30 cellular contexts compared by ENCODE assay signal in genomic region chr22:47232197-47232596, GRCh38.
"Had no signal": no experiment of that assay in that cellular context is flagged by ENCODE, and none has a peak within 500 bp of the region (broad histone marks: within the 10 kb centered on the region; RNA-seq: fewer than 3 reads in every experiment).

No MANE protein-coding gene starts in this region.

- H3K27ac Mint-ChIP-seq: dendritic cell treated with granulocyte-macrophage colony-stimulating factor and Interleukin-4, amounts not matched to agents 40 ng/mL and 50 ng/mL, for 4 days; effector memory CD8-positive, alpha-beta T cell; endodermal cell; memory B cell; mesothelial cell of epicardium had no signal

- H3K27ac ChIP-seq: colonic mucosa, epithelial cell of prostate, esophagus squamous epithelium, gastrocnemius medialis, heart right ventricle, left lung, lower lobe of right lung had no signal

- H3K4me1 Mint-ChIP-seq: central memory CD8-positive, alpha-beta T cell; endodermal cell; memory B cell; mesothelial cell of epicardium had no signal

- H3K4me3 Mint-ChIP-seq: central memory CD8-positive, alpha-beta T cell; dendritic cell treated with granulocyte-macrophage colony-stimulating factor and Interleukin-4, amounts not matched to agents 40 ng/mL and 50 ng/mL, for 4 days; effector memory CD8-positive, alpha-beta T cell; endodermal cell; memory B cell; mesothelial cell of epicardium had no signal

- H3K4me3 ChIP-seq: colonic mucosa, esophagus squamous epithelium, gastrocnemius medialis, heart right ventricle, left lung, lower lobe of right lung, mucosa of descending colon had no signal

- FAIRE-seq: endometrium, islet of Langerhans, keratinocyte had no signal

- H3K9me3 Mint-ChIP-seq: central memory CD8-positive, alpha-beta T cell had no signal

- H3K36me3 ChIP-seq: colonic mucosa, esophagus squamous epithelium, gastrocnemius medialis, heart right ventricle, left lung, lower lobe of right lung had no signal

- ATAC-seq: effector memory CD8-positive, alpha-beta T cell; esophagus mucosa; gastrocnemius medialis; heart right ventricle; left colon; left lung; left ventricle myocardium superior; lower lobe of right lung; mucosa of descending colon had no signal

- H3K4me1 ChIP-seq: colonic mucosa, esophagus squamous epithelium, gastrocnemius medialis, heart right ventricle, left lung, lower lobe of right lung had no signal

- H3K9me3 ChIP-seq: colonic mucosa, gastrocnemius medialis had no signal

- DNase-seq: cerebellar nuclear complex; colonic mucosa; cortex of kidney; effector CD8-positive, alpha-beta T cell; effector memory CD8-positive, alpha-beta T cell; endodermal cell; erythroblast; esophagus squamous epithelium; foreskin fibroblast; foreskin melanocyte; gastrocnemius medialis; glutamatergic neuron; head of caudate nucleus; heart right ventricle; left colon; left lung; left ventricle myocardium superior; lower lobe of right lung; mammary epithelial cell; mesendoderm; mucosa of descending colon had no signal

- H3K27me3 Mint-ChIP-seq: central memory CD8-positive, alpha-beta T cell had no signal

- H3K36me3 Mint-ChIP-seq: memory B cell had no signal

- H3K27me3 ChIP-seq: colonic mucosa, gastrocnemius medialis, left lung had no signal
